15 cellular contexts compared by ENCODE assay signal in genomic region chr2:12120281-12121150, GRCh38.
DNase-seq lines count a peak whose midpoint lies in the region; ATAC-seq, FAIRE-seq and TF ChIP-seq lines count a peak whose summit lies in the region.
"Had no signal": no experiment of that assay in that cellular context is flagged by ENCODE, and none has a peak within 500 bp of the region (broad histone marks: within the 10 kb centered on the region; RNA-seq: fewer than 3 reads in every experiment).

No MANE protein-coding gene starts in this region.

- no peak overlapping the region for H3K4me3 ChIP-seq in A673 (ENCODE audit: low read depth, low read length, poor library complexity, severe bottlenecking)
- H3K4me3 ChIP-seq in SJCRH30 = no peak overlapping the region
- no peak overlapping the region for H3K4me3 ChIP-seq in fibroblast of lung (replicated peaks in 1 of 4; ENCODE audit: control extremely low read depth in 1 of 4, insufficient read depth in 1 of 4, low read depth in 3 of 4, low read length in 4 of 4)
- H3K4me3 ChIP-seq: ascending aorta had no signal

- no peak overlapping the region for H2AFZ ChIP-seq in fibroblast of lung (ENCODE audit: low read length)

- ATAC-seq in GM18909 (IDR thresholded peaks at IDR 0.05; ENCODE audit: poor library complexity, unreplicated experiment) (peak; percentile 30), GM21528 (IDR thresholded peaks at IDR 0.05; ENCODE audit: low FRiP score, unreplicated experiment) (no peak)
- ATAC-seq: activated CD4-positive, alpha-beta T cell treated with anti-CD3 and anti-CD28 coated beads for 36 hours; T-cell had no signal

- CTCF ChIA-PET in A673 (lab: Charles Lee) = interaction anchor here (0.7 kb wide), 1 partner anchor 230 kb away, joined by 3 read pairs; no protein-coding TSS in a partner anchor

- H3K4me1 ChIP-seq in A673 (ENCODE audit: insufficient read depth, low read length, poor library complexity, severe bottlenecking) = peaks cover 18% of the 10 kb centered on the region
- peaks cover 12% of the 10 kb centered on the region; the same call in 1 of the 2 replicates for H3K4me1 ChIP-seq in SJCRH30
- peaks cover 8% of the 10 kb centered on the region for H3K4me1 ChIP-seq in fibroblast of lung (ENCODE audit: control insufficient read depth, extremely low read depth, insufficient read depth, low read length)
- H3K4me1 ChIP-seq: BE2C had no signal

- H4K20me1 ChIP-seq in fibroblast of lung (ENCODE audit: control insufficient read depth, extremely low read depth, insufficient read depth, low read length) = no peaks in the 10 kb centered on the region

- H3K27me3 Mint-ChIP-seq in chondrocyte (ENCODE audit: low read depth) (no peaks in the 10 kb centered on the region), nephron progenitor cell (ENCODE audit: low read depth, poor library complexity) (peaks cover 6% of the 10 kb centered on the region)
- H3K27me3 Mint-ChIP-seq: activated CD4-positive, alpha-beta T cell treated with anti-CD3 and anti-CD28 coated beads for 36 hours; T-cell had no signal

- BruUV-seq in A673 (replicated peaks; lab: Mats Ljungman, UMichigan) = no TSS peak

- H3K36me3 ChIP-seq in A673 (ENCODE audit: insufficient read depth, low read length, poor library complexity, severe bottlenecking) (no peaks in the 10 kb centered on the region), SJCRH30 (no peaks in the 10 kb centered on the region), fibroblast of lung (ENCODE audit: control insufficient read depth, insufficient read depth, low read length) (no peaks in the 10 kb centered on the region)
- H3K36me3 ChIP-seq: ascending aorta, BE2C had no signal

- TF ChIP-seq CTCF in A673 (conservative IDR thresholded peaks at IDR 0.05; ENCODE audit: low read depth, low read length) (no peak), fibroblast of lung (conservative IDR thresholded peaks at IDR 0.05 in 1 of 2, IDR thresholded peaks at IDR 0.05 in 1 of 2; ENCODE audit: low read depth in 1 of 2, low read length in 2 of 2) (no peak), chondrocyte (IDR thresholded peaks at IDR 0.05) (no peak), nephron progenitor cell (IDR thresholded peaks at IDR 0.05) (no peak)

- H3K4me1 Mint-ChIP-seq in chondrocyte (ENCODE audit: low read depth) = no peaks in the 10 kb centered on the region
- H3K4me1 Mint-ChIP-seq in nephron progenitor cell = peaks cover 7% of the 10 kb centered on the region

- FAIRE-seq in GM19239 (lab: Jason Lieb, UNC) = no peak
- FAIRE-seq: G401.6 had no signal

- intact Hi-C loops in A673 (cut with micrococcal nuclease; ENCODE audit: unreplicated experiment) = no loop called here

- H3K4me3 Mint-ChIP-seq in chondrocyte (ENCODE audit: unreplicated experiment) (no peak overlapping the region), nephron progenitor cell (no peak overlapping the region)
- H3K4me3 Mint-ChIP-seq: activated CD4-positive, alpha-beta T cell treated with anti-CD3 and anti-CD28 coated beads for 36 hours; T-cell had no signal

- POLR2A ChIA-PET in A673 (lab: Charles Lee; ENCODE audit: low non-redundant PET) = no interaction called here

- H3K9me3 Mint-ChIP-seq in chondrocyte (ENCODE audit: low read depth) (no peaks in the 10 kb centered on the region), nephron progenitor cell (no peaks in the 10 kb centered on the region)
- H3K9me3 Mint-ChIP-seq: T-cell had no signal

- DNase-seq in A673 (ENCODE audit: low spot score) (peak; percentile 76), SJCRH30 (peak; percentile 8 to 19), fibroblast of lung (ENCODE audit: low read depth in 2 of 2) (peak; percentile 60 to 81), GM19239 (ENCODE audit: insufficient read length, low spot score) (no peak), chondrocyte (ENCODE audit: low spot score) (no peak), nephron progenitor cell (no peak)
- DNase-seq: activated CD4-positive, alpha-beta T cell treated with anti-CD3 and anti-CD28 coated beads for 36 hours; activated T-cell treated with anti-CD3 and anti-CD28 coated beads, Interleukin-2, amount 50 U/mL, for 48 hours; BE2C; mammary epithelial cell; T-cell had no signal

- no peak overlapping the region for H3K9ac ChIP-seq in fibroblast of lung (ENCODE audit: insufficient read depth, low read length)

- H3K36me3 Mint-ChIP-seq in chondrocyte (ENCODE audit: low read depth) (no peaks in the 10 kb centered on the region), nephron progenitor cell (ENCODE audit: low read depth) (no peaks in the 10 kb centered on the region)
- H3K36me3 Mint-ChIP-seq: T-cell had no signal

- H3K27me3 ChIP-seq in A673 (replicated peaks; ENCODE audit: insufficient read depth, low read depth, low read length, poor library complexity) (no peaks in the 10 kb centered on the region), SJCRH30 (no peaks in the 10 kb centered on the region), fibroblast of lung (ENCODE audit: control insufficient read depth, insufficient read depth, low read length) (no peaks in the 10 kb centered on the region)
- H3K27me3 ChIP-seq: ascending aorta, BE2C had no signal

- no peak overlapping the region for H3K4me2 ChIP-seq in fibroblast of lung (ENCODE audit: extremely low read depth, insufficient read depth, low read length)

- H3K9me3 ChIP-seq in A673 (ENCODE audit: low read depth, low read length, poor library complexity, severe bottlenecking) (no peaks in the 10 kb centered on the region), SJCRH30 (replicated peaks) (no peaks in the 10 kb centered on the region; the same call in 1 of the 2 replicates), fibroblast of lung (ENCODE audit: control insufficient read depth, insufficient read depth, low read depth, low read length) (no peaks in the 10 kb centered on the region)
- H3K9me3 ChIP-seq: ascending aorta, BE2C had no signal

- H3K27ac ChIP-seq in A673 (ENCODE audit: low read depth, low read length, poor library complexity, severe bottlenecking) (no peak overlapping the region), SJCRH30 (no peak overlapping the region), fibroblast of lung (ENCODE audit: insufficient read depth, low read length) (peak overlapping the region; percentile 37)
- H3K27ac ChIP-seq: ascending aorta had no signal

- H3K27ac Mint-ChIP-seq in chondrocyte (ENCODE audit: unreplicated experiment) (no peak overlapping the region), nephron progenitor cell (no peak overlapping the region)
- H3K27ac Mint-ChIP-seq: activated CD4-positive, alpha-beta T cell treated with anti-CD3 and anti-CD28 coated beads for 36 hours; T-cell had no signal

- no peaks in the 10 kb centered on the region for H3K79me2 ChIP-seq in fibroblast of lung (ENCODE audit: control insufficient read depth, insufficient read depth, low read length)

Comparison
In these comparisons a context has a peak if more than half of its experiments do, and no peak if none do; other contexts are left out.
1. DNase-seq: peak in A673 (single experiment), SJCRH30 (2 of 2) and fibroblast of lung (2 of 2); none in GM19239 (single experiment), chondrocyte (single experiment) and nephron progenitor cell (single experiment).